Comparison of ENCODE assay signal across 20 cellular contexts in the genomic region with DNA sequence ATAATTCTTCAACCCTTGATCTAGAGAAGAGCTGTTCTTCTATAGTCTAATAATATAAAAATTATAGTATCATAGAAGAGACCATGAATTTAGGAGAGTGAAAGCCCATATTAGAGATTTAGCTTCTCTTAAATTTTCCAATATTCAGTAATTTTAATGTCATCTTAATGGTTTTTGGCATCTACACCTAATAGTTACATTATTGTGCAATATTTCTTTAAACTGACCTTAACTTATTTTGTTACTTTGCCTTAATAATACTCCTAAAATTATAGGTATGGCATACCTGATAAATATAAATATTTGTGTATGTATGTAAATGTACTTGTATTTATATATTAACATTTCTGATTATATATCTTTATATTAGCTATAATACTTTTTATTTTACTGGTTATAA.
DNase-seq lines count a peak whose midpoint lies in the region; ATAC-seq, FAIRE-seq and TF ChIP-seq lines count a peak whose summit lies in the region.
"Had no signal": no experiment of that assay in that cellular context is flagged by ENCODE, and none has a peak within 500 bp of the region (broad histone marks: within the 10 kb centered on the region; RNA-seq: fewer than 3 reads in every experiment).

No MANE protein-coding gene starts in this region.

- H3K9me1 ChIP-seq in IMR-90 (ENCODE audit: insufficient read depth, low read length), result no peaks in the 10 kb centered on the region

- no peak overlapping the region for H3K56ac ChIP-seq in IMR-90 (ENCODE audit: extremely low read depth, insufficient read depth, low read length)

- H3K4me3 Mint-ChIP-seq in endothelial cell (ENCODE audit: unreplicated experiment), result no peak overlapping the region
- H3K4me3 Mint-ChIP-seq: CD4-positive, CD25-positive, alpha-beta regulatory T cell; CD8-positive, alpha-beta T cell had no signal

- ATAC-seq in IMR-90 (ENCODE audit: low read depth), result no peak
- ATAC-seq in body of pancreas, result no peak
- no peak for ATAC-seq in HG02798 (IDR thresholded peaks at IDR 0.05; ENCODE audit: poor library complexity, unreplicated experiment)
- ATAC-seq: CD8-positive, alpha-beta T cell; GM12878 had no signal

- no peak for TF ChIP-seq RAD21 in IMR-90 (IDR thresholded peaks at IDR 0.05; ENCODE audit: low read length)

- FAIRE-seq in A204.1 (lab: Jason Lieb, UNC), result peak; percentile 29
- FAIRE-seq in endometrium (lab: Jason Lieb, UNC), result peak; percentile 57
- FAIRE-seq: GM12878, GM19239, H1 had no signal

- H3K27me3 ChIP-seq in IMR-90 (ENCODE audit: control insufficient read depth, insufficient read depth, low read length) (no peaks in the 10 kb centered on the region; the same call in 1 of the 2 replicates), body of pancreas (no peaks in the 10 kb centered on the region)

- H3K23ac ChIP-seq in IMR-90 (ENCODE audit: low read depth, low read length), result no peak overlapping the region

- H3K79me1 ChIP-seq in IMR-90 (ENCODE audit: low read depth in 1 of 2, low read length in 2 of 2), result no peaks in the 10 kb centered on the region

- no peak overlapping the region for H3K4ac ChIP-seq in IMR-90 (ENCODE audit: low read depth, low read length)

- no peak overlapping the region for H3K14ac ChIP-seq in IMR-90 (replicated peaks; ENCODE audit: low read depth, low read length)

- H4K5ac ChIP-seq in IMR-90 (ENCODE audit: low read depth, low read length), result no peak overlapping the region

- H3K9ac ChIP-seq in IMR-90 (ENCODE audit: low read depth, low read length), result no peak overlapping the region
- H3K9ac ChIP-seq: GM23248 had no signal

- no peaks in the 10 kb centered on the region for H3K4me1 ChIP-seq in IMR-90 (ENCODE audit: control insufficient read depth, insufficient read depth, low read length)
- H3K4me1 ChIP-seq in body of pancreas, result no peaks in the 10 kb centered on the region
- H3K4me1 ChIP-seq: Caco-2 had no signal

- in situ Hi-C loops in IMR-90 (cut with MboI; ENCODE audit: low sequenced_read_pairs), result no loop called here

- no peak overlapping the region for H2AK9ac ChIP-seq in IMR-90 (replicated peaks; ENCODE audit: low read depth, low read length, poor library complexity)

- no peak overlapping the region for H2BK120ac ChIP-seq in IMR-90 (ENCODE audit: low read depth, low read length)

- H4K20me1 ChIP-seq in IMR-90 (ENCODE audit: insufficient read depth, low read length), result no peaks in the 10 kb centered on the region

- no peak overlapping the region for H3K27ac Mint-ChIP-seq in endothelial cell (ENCODE audit: unreplicated experiment)
- H3K27ac Mint-ChIP-seq: CD4-positive, CD25-positive, alpha-beta regulatory T cell; CD8-positive, alpha-beta T cell had no signal

- TF ChIP-seq CTCF in IMR-90 (conservative IDR thresholded peaks at IDR 0.05; ENCODE audit: low read depth, low read length), result no peak
- no peak for TF ChIP-seq CTCF in endothelial cell (IDR thresholded peaks at IDR 0.05; ENCODE audit: unreplicated experiment)
- TF ChIP-seq CTCF in body of pancreas (IDR thresholded peaks at IDR 0.05), result no peak

- DNase-seq in IMR-90, result no peak
- DNase-seq in endothelial cell (ENCODE audit: low spot score), result no peak
- DNase-seq in body of pancreas, result no peak
- DNase-seq: 8988T; C1 segment of cervical spinal cord; Caco-2; CD4-positive, CD25-positive, alpha-beta regulatory T cell; CD8-positive, alpha-beta T cell; DMS153; DND-41; GDM1; GM23248; H7; HCEC 1CT had no signal

- H3K9me3 Mint-ChIP-seq in endothelial cell (ENCODE audit: unreplicated experiment), result no peaks in the 10 kb centered on the region

- H2AK5ac ChIP-seq in IMR-90 (ENCODE audit: low read depth, low read length), result no peak overlapping the region

- dilution Hi-C loops in IMR-90 (cut with HindIII; ENCODE audit: low sequenced_read_pairs, unreplicated experiment), result no loop called here

- H3K9me3 ChIP-seq in IMR-90 (ENCODE audit: control insufficient read depth, insufficient read depth, low read length), result no peaks in the 10 kb centered on the region
- no peaks in the 10 kb centered on the region for H3K9me3 ChIP-seq in body of pancreas
- H3K9me3 ChIP-seq: Caco-2 had no signal

- H2AFZ ChIP-seq in IMR-90 (replicated peaks; ENCODE audit: low read length, poor library complexity), result no peak overlapping the region
- H2AFZ ChIP-seq: GM23248 had no signal

- H2BK20ac ChIP-seq in IMR-90 (ENCODE audit: low read depth, low read length), result no peak overlapping the region

- no peak overlapping the region for H4K8ac ChIP-seq in IMR-90 (ENCODE audit: low read depth in 2 of 2, low read length in 2 of 2)

- POLR2A ChIA-PET in IMR-90 (lab: Charles Lee; ENCODE audit: unreplicated experiment), result no interaction called here

- no peaks in the 10 kb centered on the region for H3K36me3 Mint-ChIP-seq in endothelial cell (ENCODE audit: low read depth, unreplicated experiment)
- H3K36me3 Mint-ChIP-seq: CD4-positive, CD25-positive, alpha-beta regulatory T cell; CD8-positive, alpha-beta T cell had no signal

- H2BK5ac ChIP-seq in IMR-90 (ENCODE audit: low read depth, low read length, poor library complexity, severe bottlenecking), result no peak overlapping the region

- CTCF ChIA-PET in IMR-90 (lab: Yijun Ruan, JAX), result no interaction called here

- no peak for TF ChIP-seq POLR2A in IMR-90 (IDR thresholded peaks at IDR 0.05; ENCODE audit: low read depth, low read length)
- no peak for TF ChIP-seq POLR2A in body of pancreas (IDR thresholded peaks at IDR 0.05)

- H3K18ac ChIP-seq in IMR-90 (ENCODE audit: low read depth, low read length), result no peak overlapping the region

- no peak overlapping the region for H3K27ac ChIP-seq in IMR-90 (ENCODE audit: insufficient read depth, low read length)
- no peak overlapping the region for H3K27ac ChIP-seq in body of pancreas
- H3K27ac ChIP-seq: GM23248 had no signal

- no TSS peak for BruUV-seq in IMR-90 (replicated peaks; lab: Mats Ljungman, UMichigan)

- no peak overlapping the region for H3K4me2 ChIP-seq in IMR-90 (ENCODE audit: low read depth, low read length)

- no peak overlapping the region for H4K91ac ChIP-seq in IMR-90 (ENCODE audit: insufficient read depth, low read depth, low read length)

- no peaks in the 10 kb centered on the region for H3K4me1 Mint-ChIP-seq in endothelial cell (ENCODE audit: unreplicated experiment)
- H3K4me1 Mint-ChIP-seq: CD4-positive, CD25-positive, alpha-beta regulatory T cell had no signal

- H3K36me3 ChIP-seq in IMR-90 (ENCODE audit: control insufficient read depth, insufficient read depth, low read length) (no peaks in the 10 kb centered on the region), body of pancreas (replicated peaks in 1 of 2; ENCODE audit: insufficient read depth in 1 of 2, low read depth in 2 of 2) (no peaks in the 10 kb centered on the region)

- H3K27me3 Mint-ChIP-seq in endothelial cell (ENCODE audit: unreplicated experiment), result no peaks in the 10 kb centered on the region
- H3K27me3 Mint-ChIP-seq: CD4-positive, CD25-positive, alpha-beta regulatory T cell had no signal

- H2BK15ac ChIP-seq in IMR-90 (ENCODE audit: low read depth, low read length), result no peak overlapping the region

- intact Hi-C loops in IMR-90 (cut with micrococcal nuclease) (no loop called here), body of pancreas (cut with DNase I) (no loop called here)

- H3K4me3 ChIP-seq in IMR-90 (ENCODE audit: insufficient read depth, low read depth, low read length) (no peak overlapping the region), body of pancreas (no peak overlapping the region)
- H3K4me3 ChIP-seq: GM12878, GM23248 had no signal

TF ChIP-seq in IMR-90, 13 proteins besides CTCF, POLR2A, EP300 and RAD21:
- TF ChIP-seq, protein P1, sequence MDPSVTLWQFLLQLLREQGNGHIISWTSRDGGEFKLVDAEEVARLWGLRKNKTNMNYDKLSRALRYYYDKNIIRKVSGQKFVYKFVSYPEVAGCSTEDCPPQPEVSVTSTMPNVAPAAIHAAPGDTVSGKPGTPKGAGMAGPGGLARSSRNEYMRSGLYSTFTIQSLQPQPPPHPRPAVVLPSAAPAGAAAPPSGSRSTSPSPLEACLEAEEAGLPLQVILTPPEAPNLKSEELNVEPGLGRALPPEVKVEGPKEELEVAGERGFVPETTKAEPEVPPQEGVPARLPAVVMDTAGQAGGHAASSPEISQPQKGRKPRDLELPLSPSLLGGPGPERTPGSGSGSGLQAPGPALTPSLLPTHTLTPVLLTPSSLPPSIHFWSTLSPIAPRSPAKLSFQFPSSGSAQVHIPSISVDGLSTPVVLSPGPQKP (IDR thresholded peaks at IDR 0.05; ENCODE audit: borderline replicate concordance, low read depth, low read length), result no peak
- TF ChIP-seq CEBPB (IDR thresholded peaks at IDR 0.05; ENCODE audit: low read depth, low read length), result peak; percentile 61
- TF ChIP-seq, protein P2, sequence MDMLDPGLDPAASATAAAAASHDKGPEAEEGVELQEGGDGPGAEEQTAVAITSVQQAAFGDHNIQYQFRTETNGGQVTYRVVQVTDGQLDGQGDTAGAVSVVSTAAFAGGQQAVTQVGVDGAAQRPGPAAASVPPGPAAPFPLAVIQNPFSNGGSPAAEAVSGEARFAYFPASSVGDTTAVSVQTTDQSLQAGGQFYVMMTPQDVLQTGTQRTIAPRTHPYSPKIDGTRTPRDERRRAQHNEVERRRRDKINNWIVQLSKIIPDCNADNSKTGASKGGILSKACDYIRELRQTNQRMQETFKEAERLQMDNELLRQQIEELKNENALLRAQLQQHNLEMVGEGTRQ (IDR thresholded peaks at IDR 0.05; ENCODE audit: low read depth, low read length), result no peak
- no peak for TF ChIP-seq SMC3 (IDR thresholded peaks at IDR 0.05; ENCODE audit: low read depth, low read length)
- no peak for TF ChIP-seq FOS (IDR thresholded peaks at IDR 0.05; ENCODE audit: low read depth, low read length)
